ENCODE assay signal across 8 cellular contexts in genomic region chr16:69186642-69187386, GRCh38. TPM values are rescaled to one million over a fixed set of nuclear protein-coding genes. Genes with fewer than 3 reads are reported as not detected.
DNase-seq lines count a peak whose midpoint lies in the region; ATAC-seq lines count a peak whose summit lies in the region.

TSS of gene SNTB2 (plus strand) at chr16:69187164. CDS start at chr16:69187167, 3 bp downstream.

- WGBS in esophagus, 2 donors, result 0 to 1% methylated on average over 36 to 59 of the region's 59 CpGs

- peak within 1 kb of the TSS; percentile 70 for H3K4me3 ChIP-seq in HUES6 (ENCODE audit: low read depth, low read length)
- H3K4me3 ChIP-seq in esophagus (ENCODE audit: low read depth in 1 of 2, low read length in 2 of 2), result peak within 1 kb of the TSS; percentile 88
- H3K4me3 ChIP-seq in mucosa of stomach (ENCODE audit: low read length), result peak within 1 kb of the TSS; percentile 48

- no peaks in the 10 kb centered on the region for H3K27me3 Mint-ChIP-seq in activated T-cell treated with anti-CD3 and anti-CD28 coated beads, Interleukin-2, amount 50 U/mL, for 4 hours (ENCODE audit: low read depth)

- peak within 1 kb of the TSS; percentile 94 for H3K4me3 Mint-ChIP-seq in activated T-cell treated with anti-CD3 and anti-CD28 coated beads, Interleukin-2, amount 50 U/mL, for 4 hours

- peak; percentile 76 for ATAC-seq in GM21390 (IDR thresholded peaks at IDR 0.05; ENCODE audit: unreplicated experiment)
- peak; percentile 81 to 82 for ATAC-seq in activated T-cell treated with anti-CD3 and anti-CD28 coated beads, Interleukin-2, amount 50 U/mL, for 4 hours

- no peaks in the 10 kb centered on the region for H3K9me3 Mint-ChIP-seq in activated T-cell treated with anti-CD3 and anti-CD28 coated beads, Interleukin-2, amount 50 U/mL, for 4 hours

- H3K4me1 ChIP-seq in HUES6 (ENCODE audit: control insufficient read depth, insufficient read depth, low read length), result peaks cover 19% of the 10 kb centered on the region
- H3K4me1 ChIP-seq in esophagus (ENCODE audit: control insufficient read depth in 2 of 2, insufficient read depth in 2 of 2, low read length in 1 of 2), result peaks cover 2 to 8% of the 10 kb centered on the region in 2 donors
- peaks cover 5% of the 10 kb centered on the region for H3K4me1 ChIP-seq in mucosa of stomach (ENCODE audit: control insufficient read depth, insufficient read depth, low read length)

- H3K27me3 ChIP-seq in HUES6 (ENCODE audit: control insufficient read depth, insufficient read depth, low read length), result no peaks in the 10 kb centered on the region
- H3K27me3 ChIP-seq in esophagus (ENCODE audit: control insufficient read depth in 1 of 2, insufficient read depth in 2 of 2, low read length in 2 of 2), result no peaks in the 10 kb centered on the region
- no peaks in the 10 kb centered on the region for H3K27me3 ChIP-seq in mucosa of stomach (ENCODE audit: control insufficient read depth, insufficient read depth, low read length)

- H3K27ac ChIP-seq in HUES6 (ENCODE audit: low read depth, low read length) (peak within 1 kb of the TSS; percentile 64; the same call in 1 of the 2 replicates), esophagus (ENCODE audit: low read depth in 2 of 2, low read length in 1 of 2) (peak within 1 kb of the TSS; percentile 93 to 98)

- H3K4me1 Mint-ChIP-seq in activated T-cell treated with anti-CD3 and anti-CD28 coated beads, Interleukin-2, amount 50 U/mL, for 4 hours (ENCODE audit: low read depth), result peaks cover 50% of the 10 kb centered on the region

- H3K36me3 Mint-ChIP-seq in activated T-cell treated with anti-CD3 and anti-CD28 coated beads, Interleukin-2, amount 50 U/mL, for 4 hours (ENCODE audit: insufficient read depth), result peaks cover 3% of the 10 kb centered on the region

- peak; percentile 97 for DNase-seq in DMS 273 (lab: John Stamatoyannopoulos, UW; ENCODE audit: unreplicated experiment)
- DNase-seq in OCI-M2 (lab: John Stamatoyannopoulos, UW; ENCODE audit: unreplicated experiment), result peak; percentile 20
- peak; percentile 70 for DNase-seq in activated T-cell treated with anti-CD3 and anti-CD28 coated beads, Interleukin-2, amount 50 U/mL, for 4 hours
- DNase-seq in stimulated activated CD8-positive, alpha-beta memory T cell treated with anti-CD3 and anti-CD28 coated beads, Interleukin-7, amount 100 ng/mL, for 24 hours (ENCODE audit: low read depth), result peak; percentile 69

- H3K36me3 ChIP-seq in HUES6 (ENCODE audit: control insufficient read depth, insufficient read depth, low read length), result no peaks in the 10 kb centered on the region
- H3K36me3 ChIP-seq in esophagus (ENCODE audit: control insufficient read depth in 2 of 2, insufficient read depth in 2 of 2, low read length in 1 of 2), result no peaks in the 10 kb centered on the region
- H3K36me3 ChIP-seq in mucosa of stomach (ENCODE audit: control insufficient read depth, insufficient read depth, low read length), result no peaks in the 10 kb centered on the region

- H3K9ac ChIP-seq in HUES6 (ENCODE audit: low read length) (peak within 1 kb of the TSS; percentile 88), mucosa of stomach (ENCODE audit: low read length) (peak within 1 kb of the TSS; percentile 72)

- H3K9me3 ChIP-seq in HUES6 (ENCODE audit: control insufficient read depth, insufficient read depth, low read depth, low read length), result no peaks in the 10 kb centered on the region
- H3K9me3 ChIP-seq in esophagus (ENCODE audit: control insufficient read depth in 2 of 2, insufficient read depth in 1 of 2, low read depth in 1 of 2, low read length in 1 of 2), result no peaks in the 10 kb centered on the region
- no peaks in the 10 kb centered on the region for H3K9me3 ChIP-seq in mucosa of stomach (ENCODE audit: control insufficient read depth, low read length)

RNA-seq across cellular contexts. Expression of gene SNTB2, which starts in this region (rescaled TPM):
- 10 to 100 TPM; 11.7 to 15.5 (median 13.1) TPM for total RNA-seq in activated T-cell treated with anti-CD3 and anti-CD28 coated beads, Interleukin-2, amount 50 U/mL, for 4 hours
- 1 to 10 TPM; 4.3 to 4.4 TPM for polyA plus RNA-seq in esophagus

Comparison
In these comparisons a context has a peak if more than half of its experiments do, and no peak if none do; other contexts are left out.
1. Peak in every context shown above with its lines: DNase-seq, ATAC-seq, H3K4me3 ChIP-seq and H3K27ac ChIP-seq.
2. DNase-seq: peak in every context shown above with its lines; median percentile 97 in DMS 273; 70 in activated T-cell treated with anti-CD3 and anti-CD28 coated beads, Interleukin-2, amount 50 U/mL, for 4 hours; 69 in stimulated activated CD8-positive, alpha-beta memory T cell treated with anti-CD3 and anti-CD28 coated beads, Interleukin-7, amount 100 ng/mL, for 24 hours; 20 in OCI-M2.